Comparison of ENCODE assay signal across 1 cellular context in the genomic region with DNA sequence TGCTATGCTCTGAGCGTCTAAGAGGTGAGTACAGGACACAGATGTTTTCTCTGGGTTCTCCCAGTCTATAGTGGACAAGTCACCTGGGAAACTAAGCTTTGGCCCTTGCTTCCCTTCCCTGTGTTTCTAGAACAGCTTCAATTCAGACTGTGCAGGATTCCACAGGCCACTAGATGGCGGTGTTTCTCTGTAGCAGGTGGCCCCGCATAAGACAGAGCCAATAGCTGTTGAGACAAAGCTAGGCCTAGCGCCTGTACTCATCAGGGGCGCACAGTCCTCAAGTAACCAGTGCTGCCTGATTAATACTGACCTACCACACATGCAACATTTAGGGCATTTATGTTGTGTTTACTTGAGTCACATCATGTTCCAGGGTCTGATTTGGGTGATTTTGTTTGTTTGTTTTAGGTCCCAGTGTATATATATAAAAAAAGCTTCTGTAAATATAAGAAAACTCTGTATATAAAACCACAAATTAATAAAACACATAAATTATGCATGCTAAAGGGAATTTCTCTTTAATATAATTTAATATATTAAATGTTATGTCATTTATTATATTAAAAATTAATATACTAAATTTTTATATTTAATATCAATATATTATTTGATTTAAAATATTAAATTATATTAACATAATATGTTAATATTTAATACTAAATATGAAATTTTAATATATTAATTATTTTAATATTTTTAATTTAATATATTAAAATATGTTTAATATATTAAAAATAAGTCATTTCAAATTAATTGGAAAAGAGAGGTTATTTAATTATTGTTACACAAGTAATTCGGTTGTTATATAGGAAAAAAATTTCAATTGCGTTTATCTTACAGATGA.
TF ChIP-seq lines count a peak whose summit lies in the region.

No MANE protein-coding gene starts in this region.

TF ChIP-seq in K562, 482 proteins besides CTCF, POLR2A, EP300 and RAD21 (continued from another document and continues in another):
- TF ChIP-seq, protein P1, sequence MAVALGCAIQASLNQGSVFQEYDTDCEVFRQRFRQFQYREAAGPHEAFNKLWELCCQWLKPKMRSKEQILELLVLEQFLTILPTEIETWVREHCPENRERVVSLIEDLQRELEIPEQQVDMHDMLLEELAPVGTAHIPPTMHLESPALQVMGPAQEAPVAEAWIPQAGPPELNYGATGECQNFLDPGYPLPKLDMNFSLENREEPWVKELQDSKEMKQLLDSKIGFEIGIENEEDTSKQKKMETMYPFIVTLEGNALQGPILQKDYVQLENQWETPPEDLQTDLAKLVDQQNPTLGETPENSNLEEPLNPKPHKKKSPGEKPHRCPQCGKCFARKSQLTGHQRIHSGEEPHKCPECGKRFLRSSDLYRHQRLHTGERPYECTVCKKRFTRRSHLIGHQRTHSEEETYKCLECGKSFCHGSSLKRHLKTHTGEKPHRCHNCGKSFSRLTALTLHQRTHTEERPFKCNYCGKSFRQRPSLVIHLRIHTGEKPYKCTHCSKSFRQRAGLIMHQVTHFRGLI (CRISPR knock-in tag; IDR thresholded peaks at IDR 0.05) = no peak
- TF ChIP-seq ZNF324 (CRISPR knock-in tag; IDR thresholded peaks at IDR 0.05) = no peak
- TF ChIP-seq RB1 (IDR thresholded peaks at IDR 0.05; ENCODE audit: low read depth) = peak; percentile 84
- TF ChIP-seq, protein P2, sequence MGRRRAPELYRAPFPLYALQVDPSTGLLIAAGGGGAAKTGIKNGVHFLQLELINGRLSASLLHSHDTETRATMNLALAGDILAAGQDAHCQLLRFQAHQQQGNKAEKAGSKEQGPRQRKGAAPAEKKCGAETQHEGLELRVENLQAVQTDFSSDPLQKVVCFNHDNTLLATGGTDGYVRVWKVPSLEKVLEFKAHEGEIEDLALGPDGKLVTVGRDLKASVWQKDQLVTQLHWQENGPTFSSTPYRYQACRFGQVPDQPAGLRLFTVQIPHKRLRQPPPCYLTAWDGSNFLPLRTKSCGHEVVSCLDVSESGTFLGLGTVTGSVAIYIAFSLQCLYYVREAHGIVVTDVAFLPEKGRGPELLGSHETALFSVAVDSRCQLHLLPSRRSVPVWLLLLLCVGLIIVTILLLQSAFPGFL (CRISPR knock-in tag; IDR thresholded peaks at IDR 0.05) = no peak
- TF ChIP-seq XRCC4 (IDR thresholded peaks at IDR 0.05; ENCODE audit: extremely low read depth, insufficient read depth, insufficient read length) = no peak
- TF ChIP-seq ARID2 (IDR thresholded peaks at IDR 0.05) = peak; percentile 80; the same call in 1 of the 2 replicates
- no peak for TF ChIP-seq CREBBP (IDR thresholded peaks at IDR 0.05; ENCODE audit: low read depth, low read length)
- TF ChIP-seq MCM5 (IDR thresholded peaks at IDR 0.05; ENCODE audit: low read depth) = no peak
- 0 out of 2 replicates have a peak, but pooled peaks have one; percentile 15 for TF ChIP-seq CXXC5 (CRISPR knock-in tag; IDR thresholded peaks at IDR 0.05)
- TF ChIP-seq, protein P3, sequence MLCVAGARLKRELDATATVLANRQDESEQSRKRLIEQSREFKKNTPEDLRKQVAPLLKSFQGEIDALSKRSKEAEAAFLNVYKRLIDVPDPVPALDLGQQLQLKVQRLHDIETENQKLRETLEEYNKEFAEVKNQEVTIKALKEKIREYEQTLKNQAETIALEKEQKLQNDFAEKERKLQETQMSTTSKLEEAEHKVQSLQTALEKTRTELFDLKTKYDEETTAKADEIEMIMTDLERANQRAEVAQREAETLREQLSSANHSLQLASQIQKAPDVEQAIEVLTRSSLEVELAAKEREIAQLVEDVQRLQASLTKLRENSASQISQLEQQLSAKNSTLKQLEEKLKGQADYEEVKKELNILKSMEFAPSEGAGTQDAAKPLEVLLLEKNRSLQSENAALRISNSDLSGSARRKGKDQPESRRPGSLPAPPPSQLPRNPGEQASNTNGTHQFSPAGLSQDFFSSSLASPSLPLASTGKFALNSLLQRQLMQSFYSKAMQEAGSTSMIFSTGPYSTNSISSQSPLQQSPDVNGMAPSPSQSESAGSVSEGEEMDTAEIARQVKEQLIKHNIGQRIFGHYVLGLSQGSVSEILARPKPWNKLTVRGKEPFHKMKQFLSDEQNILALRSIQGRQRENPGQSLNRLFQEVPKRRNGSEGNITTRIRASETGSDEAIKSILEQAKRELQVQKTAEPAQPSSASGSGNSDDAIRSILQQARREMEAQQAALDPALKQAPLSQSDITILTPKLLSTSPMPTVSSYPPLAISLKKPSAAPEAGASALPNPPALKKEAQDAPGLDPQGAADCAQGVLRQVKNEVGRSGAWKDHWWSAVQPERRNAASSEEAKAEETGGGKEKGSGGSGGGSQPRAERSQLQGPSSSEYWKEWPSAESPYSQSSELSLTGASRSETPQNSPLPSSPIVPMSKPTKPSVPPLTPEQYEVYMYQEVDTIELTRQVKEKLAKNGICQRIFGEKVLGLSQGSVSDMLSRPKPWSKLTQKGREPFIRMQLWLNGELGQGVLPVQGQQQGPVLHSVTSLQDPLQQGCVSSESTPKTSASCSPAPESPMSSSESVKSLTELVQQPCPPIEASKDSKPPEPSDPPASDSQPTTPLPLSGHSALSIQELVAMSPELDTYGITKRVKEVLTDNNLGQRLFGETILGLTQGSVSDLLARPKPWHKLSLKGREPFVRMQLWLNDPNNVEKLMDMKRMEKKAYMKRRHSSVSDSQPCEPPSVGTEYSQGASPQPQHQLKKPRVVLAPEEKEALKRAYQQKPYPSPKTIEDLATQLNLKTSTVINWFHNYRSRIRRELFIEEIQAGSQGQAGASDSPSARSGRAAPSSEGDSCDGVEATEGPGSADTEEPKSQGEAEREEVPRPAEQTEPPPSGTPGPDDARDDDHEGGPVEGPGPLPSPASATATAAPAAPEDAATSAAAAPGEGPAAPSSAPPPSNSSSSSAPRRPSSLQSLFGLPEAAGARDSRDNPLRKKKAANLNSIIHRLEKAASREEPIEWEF (CRISPR knock-in tag; IDR thresholded peaks at IDR 0.05) = no peak
- TF ChIP-seq GABPB1 (CRISPR knock-in tag; IDR thresholded peaks at IDR 0.05) = no peak
- no peak for TF ChIP-seq TGIF2 (CRISPR knock-in tag; IDR thresholded peaks at IDR 0.05)
- TF ChIP-seq ARHGAP35 (IDR thresholded peaks at IDR 0.05; ENCODE audit: partially characterized antibody) = no peak
- TF ChIP-seq NRF1 (conservative IDR thresholded peaks at IDR 0.05 in 1 of 2, IDR thresholded peaks at IDR 0.05 in 1 of 2) = no peak
- TF ChIP-seq CREM (IDR thresholded peaks at IDR 0.05; ENCODE audit: low read depth) = peak; percentile 53
- TF ChIP-seq, protein P4, sequence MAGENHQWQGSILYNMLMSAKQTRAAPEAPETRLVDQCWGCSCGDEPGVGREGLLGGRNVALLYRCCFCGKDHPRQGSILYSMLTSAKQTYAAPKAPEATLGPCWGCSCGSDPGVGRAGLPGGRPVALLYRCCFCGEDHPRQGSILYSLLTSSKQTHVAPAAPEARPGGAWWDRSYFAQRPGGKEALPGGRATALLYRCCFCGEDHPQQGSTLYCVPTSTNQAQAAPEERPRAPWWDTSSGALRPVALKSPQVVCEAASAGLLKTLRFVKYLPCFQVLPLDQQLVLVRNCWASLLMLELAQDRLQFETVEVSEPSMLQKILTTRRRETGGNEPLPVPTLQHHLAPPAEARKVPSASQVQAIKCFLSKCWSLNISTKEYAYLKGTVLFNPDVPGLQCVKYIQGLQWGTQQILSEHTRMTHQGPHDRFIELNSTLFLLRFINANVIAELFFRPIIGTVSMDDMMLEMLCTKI (IDR thresholded peaks at IDR 0.05; ENCODE audit: partially characterized antibody) = no peak
- TF ChIP-seq ZNF165 (CRISPR knock-in tag; IDR thresholded peaks at IDR 0.05; ENCODE audit: borderline replicate concordance) = no peak
- TF ChIP-seq JUNB (CRISPR knock-in tag; conservative IDR thresholded peaks at IDR 0.05) = no peak
- no peak for TF ChIP-seq SRF (CRISPR knock-in tag; IDR thresholded peaks at IDR 0.05)
- TF ChIP-seq ZNF3 (CRISPR knock-in tag; IDR thresholded peaks at IDR 0.05) = no peak
- no peak for TF ChIP-seq MTA3 (IDR thresholded peaks at IDR 0.05; ENCODE audit: borderline replicate concordance)
- no peak for TF ChIP-seq EP400 (IDR thresholded peaks at IDR 0.05)
- TF ChIP-seq ESRRA (IDR thresholded peaks at IDR 0.05; ENCODE audit: borderline replicate concordance, low read depth) = 0 out of 2 replicates have a peak, but pooled peaks have one; percentile 47
- peak in 1 of 2 experiments; percentile 69; a peak in 2 of 4 replicates for TF ChIP-seq MAZ (CRISPR knock-in tag; conservative IDR thresholded peaks at IDR 0.05 in 1 of 2, IDR thresholded peaks at IDR 0.05 in 1 of 2)
- TF ChIP-seq RBM39 (optimal IDR thresholded peaks at IDR 0.05; ENCODE audit: low read depth, low read length) = no peak
- no peak for TF ChIP-seq CCAR2 (IDR thresholded peaks at IDR 0.05; ENCODE audit: low read depth, low read length)
- TF ChIP-seq SMAD4 (CRISPR knock-in tag; conservative IDR thresholded peaks at IDR 0.05) = no peak
- no peak for TF ChIP-seq ZNF121 (CRISPR knock-in tag; conservative IDR thresholded peaks at IDR 0.05)
- TF ChIP-seq MTF1 (CRISPR knock-in tag; IDR thresholded peaks at IDR 0.05; ENCODE audit: borderline replicate concordance) = no peak
- TF ChIP-seq L3MBTL2 (IDR thresholded peaks at IDR 0.05) = no peak; the same call in 1 of the 2 replicates
- no peak for TF ChIP-seq SRSF3 (IDR thresholded peaks at IDR 0.05; ENCODE audit: insufficient read depth, low read length)
- no peak for TF ChIP-seq SMAD3 (CRISPR knock-in tag; conservative IDR thresholded peaks at IDR 0.05)
- no peak for TF ChIP-seq ZBTB8A (IDR thresholded peaks at IDR 0.05; ENCODE audit: partially characterized antibody)
- no peak for TF ChIP-seq ZBTB17 (CRISPR knock-in tag; IDR thresholded peaks at IDR 0.05)
- TF ChIP-seq EGR1 (conservative IDR thresholded peaks at IDR 0.05) = no peak
- TF ChIP-seq, protein P5, sequence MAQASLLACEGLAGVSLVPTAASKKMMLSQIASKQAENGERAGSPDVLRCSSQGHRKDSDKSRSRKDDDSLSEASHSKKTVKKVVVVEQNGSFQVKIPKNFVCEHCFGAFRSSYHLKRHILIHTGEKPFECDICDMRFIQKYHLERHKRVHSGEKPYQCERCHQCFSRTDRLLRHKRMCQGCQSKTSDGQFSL (CRISPR knock-in tag; IDR thresholded peaks at IDR 0.05) = no peak
- TF ChIP-seq, protein P5 (tag; IDR thresholded peaks at IDR 0.05) = no peak
- TF ChIP-seq ZNF217 (CRISPR knock-in tag; IDR thresholded peaks at IDR 0.05) = no peak
- TF ChIP-seq NCOA6 (IDR thresholded peaks at IDR 0.05) = no peak
- TF ChIP-seq SRSF9 (IDR thresholded peaks at IDR 0.05; ENCODE audit: borderline replicate concordance, low read depth, low read length) = no peak
- TF ChIP-seq BRF1 (IDR thresholded peaks at IDR 0.05; ENCODE audit: borderline replicate concordance, extremely low read depth, insufficient read length) = no peak
- TF ChIP-seq ZNF384 (IDR thresholded peaks at IDR 0.05; ENCODE audit: low read depth, low read length) = no peak
- no peak for TF ChIP-seq SMARCC2 (IDR thresholded peaks at IDR 0.05; ENCODE audit: low read depth)
- TF ChIP-seq CCNT2 (IDR thresholded peaks at IDR 0.05; ENCODE audit: borderline replicate concordance, extremely low read depth, insufficient read length, low read depth, low read length) = no peak
- no peak for TF ChIP-seq ZNF75A (CRISPR knock-in tag; IDR thresholded peaks at IDR 0.05)
- TF ChIP-seq SP2 (IDR thresholded peaks at IDR 0.05; ENCODE audit: extremely low read depth, low read depth, low read length, poor library complexity, severe bottlenecking) = no peak
- no peak for TF ChIP-seq NR2C2 (CRISPR knock-in tag; IDR thresholded peaks at IDR 0.05)
- TF ChIP-seq NR2C2 (tag; IDR thresholded peaks at IDR 0.05) = no peak
- TF ChIP-seq FOXA3 (CRISPR knock-in tag; conservative IDR thresholded peaks at IDR 0.05 in 1 of 2, IDR thresholded peaks at IDR 0.05 in 1 of 2) = no peak
- no peak for TF ChIP-seq FOSL1 (tag; conservative IDR thresholded peaks at IDR 0.05)
- TF ChIP-seq, protein P6, sequence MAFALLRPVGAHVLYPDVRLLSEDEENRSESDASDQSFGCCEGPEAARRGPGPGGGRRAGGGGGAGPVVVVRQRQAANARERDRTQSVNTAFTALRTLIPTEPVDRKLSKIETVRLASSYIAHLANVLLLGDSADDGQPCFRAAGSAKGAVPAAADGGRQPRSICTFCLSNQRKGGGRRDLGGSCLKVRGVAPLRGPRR (CRISPR knock-in tag; IDR thresholded peaks at IDR 0.05) = no peak
- TF ChIP-seq CC2D1A (IDR thresholded peaks at IDR 0.05) = peak; percentile 64; the same call in 1 of the 2 replicates
- TF ChIP-seq ZNF175 (CRISPR knock-in tag; IDR thresholded peaks at IDR 0.05; ENCODE audit: low read depth) = no peak
- peak; percentile 12; the same call in 1 of the 2 replicates for TF ChIP-seq CTBP1 (IDR thresholded peaks at IDR 0.05; ENCODE audit: borderline replicate concordance)
- no peak for TF ChIP-seq SLC30A9 (CRISPR knock-in tag; IDR thresholded peaks at IDR 0.05)
- TF ChIP-seq NFIC (IDR thresholded peaks at IDR 0.05) = no peak
- no peak for TF ChIP-seq TCF7 (IDR thresholded peaks at IDR 0.05; ENCODE audit: borderline replicate concordance)
- TF ChIP-seq ZNF143 (CRISPR knock-in tag; IDR thresholded peaks at IDR 0.05) = no peak
- TF ChIP-seq U2AF1 (optimal IDR thresholded peaks at IDR 0.05; ENCODE audit: low read depth, low read length) = no peak
- no peak for TF ChIP-seq YBX1 (IDR thresholded peaks at IDR 0.05)
- no peak for TF ChIP-seq SRSF1 (IDR thresholded peaks at IDR 0.05; ENCODE audit: low read depth, low read length)
- TF ChIP-seq PRPF4 (IDR thresholded peaks at IDR 0.05; ENCODE audit: insufficient read depth, low read depth, low read length, poor library complexity, severe bottlenecking) = no peak
- no peak for TF ChIP-seq RFX7 (CRISPR knock-in tag; IDR thresholded peaks at IDR 0.05)
- TF ChIP-seq NCOA4 (IDR thresholded peaks at IDR 0.05; ENCODE audit: partially characterized antibody) = no peak
- no peak for TF ChIP-seq CREB1 (IDR thresholded peaks at IDR 0.05)
- TF ChIP-seq CREB1 (CRISPR knock-in tag; IDR thresholded peaks at IDR 0.05) = no peak
- TF ChIP-seq ZNF23 (CRISPR knock-in tag; IDR thresholded peaks at IDR 0.05) = no peak
- TF ChIP-seq, protein P7, sequence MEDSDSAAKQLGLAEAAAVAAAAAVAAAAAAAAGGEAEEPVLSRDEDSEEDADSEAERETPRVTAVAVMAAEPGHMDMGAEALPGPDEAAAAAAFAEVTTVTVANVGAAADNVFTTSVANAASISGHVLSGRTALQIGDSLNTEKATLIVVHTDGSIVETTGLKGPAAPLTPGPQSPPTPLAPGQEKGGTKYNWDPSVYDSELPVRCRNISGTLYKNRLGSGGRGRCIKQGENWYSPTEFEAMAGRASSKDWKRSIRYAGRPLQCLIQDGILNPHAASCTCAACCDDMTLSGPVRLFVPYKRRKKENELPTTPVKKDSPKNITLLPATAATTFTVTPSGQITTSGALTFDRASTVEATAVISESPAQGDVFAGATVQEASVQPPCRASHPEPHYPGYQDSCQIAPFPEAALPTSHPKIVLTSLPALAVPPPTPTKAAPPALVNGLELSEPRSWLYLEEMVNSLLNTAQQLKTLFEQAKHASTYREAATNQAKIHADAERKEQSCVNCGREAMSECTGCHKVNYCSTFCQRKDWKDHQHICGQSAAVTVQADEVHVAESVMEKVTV (CRISPR knock-in tag; IDR thresholded peaks at IDR 0.05) = peak; percentile 99
- no peak for TF ChIP-seq ERF (CRISPR knock-in tag; IDR thresholded peaks at IDR 0.05)
- no peak for TF ChIP-seq SRSF7 (optimal IDR thresholded peaks at IDR 0.05; ENCODE audit: low read depth, low read length)
- no peak for TF ChIP-seq CBFB (CRISPR knock-in tag; IDR thresholded peaks at IDR 0.05)
